In genomic region chr1:168693197-168693871, GRCh38 we compare ENCODE assay signal across 14 cellular contexts. TPM values are rescaled to one million over a fixed set of nuclear protein-coding genes. Genes with fewer than 3 reads are reported as not detected.
"Had no signal": no experiment of that assay in that cellular context is flagged by ENCODE, and none has a peak within 500 bp of the region (broad histone marks: within the 10 kb centered on the region; RNA-seq: fewer than 3 reads in every experiment).

No MANE protein-coding gene starts in this region.

- ATAC-seq: esophagus mucosa; right cardiac atrium; stimulated activated naive CD8-positive, alpha-beta T cell treated with anti-CD3 and anti-CD28 coated beads, Interleukin-15, Interleukin-2, amounts not matched to agents 100 U/mL and 50 U/mL, for 24 hours had no signal

- H3K27me3 Mint-ChIP-seq: dendritic cell treated with granulocyte-macrophage colony-stimulating factor and Interleukin-4, amounts not matched to agents 40 ng/mL and 50 ng/mL, for 4 days had no signal

- H3K9me3 Mint-ChIP-seq: activated naive CD4-positive, alpha-beta T cell treated with anti-CD3 and anti-CD28 coated beads, Interleukin-2, amount 50 U/mL, for 24 hours; dendritic cell treated with granulocyte-macrophage colony-stimulating factor and Interleukin-4, amounts not matched to agents 40 ng/mL and 50 ng/mL, for 4 days; memory B cell had no signal

- H3K27ac ChIP-seq: brain microvascular endothelial cell, testis had no signal

- H3K36me3 Mint-ChIP-seq: activated naive CD4-positive, alpha-beta T cell treated with anti-CD3 and anti-CD28 coated beads, Interleukin-2, amount 50 U/mL, for 24 hours; memory B cell had no signal

- H3K4me1 Mint-ChIP-seq: activated naive CD4-positive, alpha-beta T cell treated with anti-CD3 and anti-CD28 coated beads, Interleukin-2, amount 50 U/mL, for 24 hours; memory B cell had no signal

- DNase-seq: activated T-cell treated with anti-CD3 and anti-CD28 coated beads, Interleukin-2, amount 50 U/mL, for 1 hour; brain microvascular endothelial cell; hypothalamus; posterior cingulate gyrus; right cardiac atrium; stimulated activated CD4-positive, alpha-beta T cell treated with anti-CD3 and anti-CD28 coated beads, Interleukin-2, amount 100 ng/mL, for 24 hours; stimulated activated naive CD8-positive, alpha-beta T cell treated with anti-CD3 and anti-CD28 coated beads, Interleukin-15, Interleukin-2, amounts not matched to agents 100 U/mL and 50 U/mL, for 24 hours; T-helper 2 cell; testis had no signal

- H3K27ac Mint-ChIP-seq: activated naive CD4-positive, alpha-beta T cell treated with anti-CD3 and anti-CD28 coated beads, Interleukin-2, amount 50 U/mL, for 24 hours; dendritic cell treated with granulocyte-macrophage colony-stimulating factor and Interleukin-4, amounts not matched to agents 40 ng/mL and 50 ng/mL, for 4 days; memory B cell had no signal

- H3K4me3 Mint-ChIP-seq: activated naive CD4-positive, alpha-beta T cell treated with anti-CD3 and anti-CD28 coated beads, Interleukin-2, amount 50 U/mL, for 24 hours; dendritic cell treated with granulocyte-macrophage colony-stimulating factor and Interleukin-4, amounts not matched to agents 40 ng/mL and 50 ng/mL, for 4 days; memory B cell had no signal

RNA-seq across cellular contexts. Expression of gene DPT, which starts 35.7 kb away (rescaled TPM):
- total RNA-seq: glomerular endothelial cell had no signal
